ENCODE assay signal across 14 cellular contexts in the genomic region with DNA sequence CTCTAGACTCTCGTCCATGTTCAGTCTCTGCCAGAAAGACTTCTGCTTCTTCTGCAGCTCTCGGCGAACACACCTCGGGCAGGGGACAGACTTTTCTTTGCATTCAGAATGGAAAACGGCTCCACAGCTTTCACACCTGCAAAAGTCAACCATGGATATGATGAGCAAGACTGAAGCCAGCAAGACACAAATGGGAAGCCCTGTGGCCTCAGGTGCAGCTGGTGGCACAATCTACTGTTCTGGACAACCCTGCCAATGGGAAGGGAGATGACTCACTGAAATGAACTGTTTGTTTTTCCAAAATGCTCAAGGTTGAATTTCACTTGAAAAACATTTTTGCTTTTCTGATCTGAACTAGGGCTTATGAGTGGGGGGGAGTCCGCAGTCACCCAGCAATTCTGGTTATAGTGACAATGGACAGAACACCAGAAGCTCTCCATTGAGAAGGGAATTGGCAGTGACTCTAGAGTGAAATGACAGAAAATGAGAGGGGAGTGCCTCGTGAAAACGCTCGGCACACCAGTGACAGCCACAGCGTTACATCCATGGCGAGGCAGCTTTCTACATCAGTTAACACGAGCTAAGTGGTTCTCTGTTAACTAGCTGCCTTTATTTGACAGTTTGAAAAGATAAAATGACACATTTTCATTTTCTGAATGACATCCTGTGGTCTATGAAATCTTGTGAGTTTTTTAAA. TPM values are rescaled to one million over a fixed set of nuclear protein-coding genes. Genes with fewer than 3 reads are reported as not detected.
DNase-seq lines count a peak whose midpoint lies in the region; ATAC-seq, FAIRE-seq and TF ChIP-seq lines count a peak whose summit lies in the region.
"Had no signal": no experiment of that assay in that cellular context is flagged by ENCODE, and none has a peak within 500 bp of the region (broad histone marks: within the 10 kb centered on the region; RNA-seq: fewer than 3 reads in every experiment).

No MANE protein-coding gene starts in this region.

- POLR2A ChIA-PET in PC-3 (lab: Charles Lee; ENCODE audit: unreplicated experiment): interaction anchor here (0.6 kb wide), 2 partner anchors 10 to 12 kb away, joined by 3 to 4 read pairs; no protein-coding TSS in a partner anchor
- POLR2A ChIA-PET in H1 (lab: Charles Lee; ENCODE audit: partially characterized antibody): interaction anchor here (0.8 kb wide), 1 partner anchor 40 kb away, joined by 3 read pairs; no protein-coding TSS in a partner anchor

- no peaks in the 10 kb centered on the region for H3K27me3 Mint-ChIP-seq in Calu3 (ENCODE audit: unreplicated experiment)

- peak overlapping the region; percentile 48; the same call in 1 of the 2 replicates for H2BK20ac ChIP-seq in H1 (ENCODE audit: low read length)

- WGBS in H1 (ENCODE audit: extremely low coverage in 1 of 2, insufficient coverage in 1 of 2, insufficient read length in 1 of 2, insufficient replicate concordance in 2 of 2, low coverage in 1 of 2, low lambda C conversion rate in 2 of 2, missing lambda C conversion rate in 1 of 2), 2 experiments: 93% methylated on average over 12 of the region's 12 CpGs; no CpG with 5 or more reads in 1 of the 2 experiments

- no peak overlapping the region for H4K8ac ChIP-seq in H1 (ENCODE audit: extremely low read depth, insufficient read depth, low read length)

- no peaks in the 10 kb centered on the region for H3K79me1 ChIP-seq in H1 (ENCODE audit: low read depth, low read length)

- H3K36me3 Mint-ChIP-seq in Calu3 (ENCODE audit: insufficient read depth, unreplicated experiment): peaks cover 4% of the 10 kb centered on the region

- H2BK15ac ChIP-seq in H1 (ENCODE audit: low read length): no peak overlapping the region

- CTCF ChIA-PET in Calu3 (lab: Charles Lee): interaction anchor here (0.5 to 1.5 kb wide), 2 partner anchors 8 to 84 kb away, joined by 3 to 4 read pairs; no protein-coding TSS in a partner anchor
- CTCF ChIA-PET in PC-3 (lab: Charles Lee): interaction anchor here (0.6 to 0.7 kb wide), 2 partner anchors 37 to 114 kb away, joined by 3 read pairs; no protein-coding TSS in a partner anchor
- CTCF ChIA-PET in H1 (lab: Charles Lee; ENCODE audit: partially characterized antibody): interaction anchor here (1.3 to 1.4 kb wide), 2 partner anchors 17 to 144 kb away, joined by 3 to 6 read pairs; no protein-coding TSS in a partner anchor

- H3K23ac ChIP-seq in H1 (ENCODE audit: insufficient read length): no peak overlapping the region

- BruUV-seq in Calu3 (replicated peaks; lab: Mats Ljungman, UMichigan) (no TSS peak), PC-3 (replicated peaks; lab: Mats Ljungman, UMichigan) (no TSS peak)

- peak overlapping the region; percentile 69 for H3K4me3 ChIP-seq in PC-3 (ENCODE audit: low read length)
- no peak overlapping the region for H3K4me3 ChIP-seq in H1 (ENCODE audit: extremely low read depth in 1 of 4, insufficient read depth in 2 of 4, low read depth in 3 of 4, low read length in 4 of 4)
- peak overlapping the region; percentile 42 for H3K4me3 ChIP-seq in neural cell (ENCODE audit: low read length)
- H3K4me3 ChIP-seq: BLaER1 treated with 17β-estradiol and CSF1 and Interleukin-3, amounts not matched to agents 10 nM and 100 nM; HAP-1; ovary had no signal

- H3K36me3 ChIP-seq in PC-3 (ENCODE audit: low read depth, low read length) (no peaks in the 10 kb centered on the region), H1 (ENCODE audit: control insufficient read depth in 2 of 4, insufficient read depth in 4 of 4, low read length in 3 of 4) (no peaks in the 10 kb centered on the region), neural cell (ENCODE audit: insufficient read depth, low read length) (no peaks in the 10 kb centered on the region)
- H3K36me3 ChIP-seq: HAP-1, ovary had no signal

- H4K91ac ChIP-seq in H1 (replicated peaks; ENCODE audit: insufficient read length, low read length): no peak overlapping the region

- TF ChIP-seq RAD21 in H1 (IDR thresholded peaks at IDR 0.05 in 1 of 2, conservative IDR thresholded peaks at IDR 0.05 in 1 of 2; ENCODE audit: low read depth in 2 of 2, low read length in 2 of 2): no peak
- no peak for TF ChIP-seq RAD21 in neural cell (conservative IDR thresholded peaks at IDR 0.05)

- no peaks in the 10 kb centered on the region for H4K20me1 ChIP-seq in PC-3 (ENCODE audit: low read length)
- H4K20me1 ChIP-seq in H1 (replicated peaks in 1 of 2; ENCODE audit: control insufficient read depth in 1 of 2, insufficient read depth in 2 of 2, low read length in 2 of 2): no peaks in the 10 kb centered on the region
- H4K20me1 ChIP-seq in neural cell (ENCODE audit: insufficient read depth): no peaks in the 10 kb centered on the region
- H4K20me1 ChIP-seq: BLaER1 treated with 17β-estradiol and CSF1 and Interleukin-3, amounts not matched to agents 10 nM and 100 nM had no signal

- no peaks in the 10 kb centered on the region for H3K9me3 Mint-ChIP-seq in Calu3 (ENCODE audit: low read depth, unreplicated experiment)

- H3K4ac ChIP-seq in H1 (replicated peaks; ENCODE audit: insufficient read length, low read depth, low read length): no peak overlapping the region

- no peak overlapping the region for H2AK5ac ChIP-seq in H1 (ENCODE audit: low read depth, low read length)

- no peak overlapping the region for H2BK5ac ChIP-seq in H1 (ENCODE audit: low read depth, low read length)

- H3K4me2 ChIP-seq in PC-3 (ENCODE audit: low read length) (peak overlapping the region; percentile 99), H1 (ENCODE audit: insufficient read depth in 1 of 2, low read depth in 2 of 2, low read length in 2 of 2) (no peak overlapping the region), neural cell (ENCODE audit: low read length) (peak overlapping the region; percentile 39)
- H3K4me2 ChIP-seq: BLaER1 treated with 17β-estradiol and CSF1 and Interleukin-3, amounts not matched to agents 10 nM and 100 nM had no signal

- H3K23me2 ChIP-seq in H1 (ENCODE audit: low read depth, low read length): no peaks in the 10 kb centered on the region

- no peak overlapping the region for H3K56ac ChIP-seq in H1 (replicated peaks; ENCODE audit: insufficient read length, low read depth, low read length)

- peak; percentile 82 for ATAC-seq in PC-3
- ATAC-seq in HG03520 (IDR thresholded peaks at IDR 0.05; ENCODE audit: unreplicated experiment): no peak
- ATAC-seq in GM21367 (IDR thresholded peaks at IDR 0.05; ENCODE audit: unreplicated experiment): no peak
- no peak for ATAC-seq in GM21528 (IDR thresholded peaks at IDR 0.05; ENCODE audit: low FRiP score, unreplicated experiment)

- no peaks in the 10 kb centered on the region for H3K9me3 ChIP-seq in PC-3 (ENCODE audit: low read length)
- no peaks in the 10 kb centered on the region for H3K9me3 ChIP-seq in H1 (ENCODE audit: insufficient read depth in 2 of 2, low read depth in 1 of 2, low read length in 1 of 2)
- H3K9me3 ChIP-seq in neural cell (ENCODE audit: low read length): no peaks in the 10 kb centered on the region
- H3K9me3 ChIP-seq: BLaER1 treated with 17β-estradiol and CSF1 and Interleukin-3, amounts not matched to agents 10 nM and 100 nM; HAP-1; ovary had no signal

- H4K5ac ChIP-seq in H1 (ENCODE audit: insufficient read length, low read depth, low read length): no peak overlapping the region

- peaks cover 48% of the 10 kb centered on the region for H3K4me1 Mint-ChIP-seq in Calu3 (ENCODE audit: low read depth, unreplicated experiment)

- H3K27ac Mint-ChIP-seq in Calu3 (ENCODE audit: unreplicated experiment): peak overlapping the region; percentile 66

- TF ChIP-seq EP300 in H1 (IDR thresholded peaks at IDR 0.05; ENCODE audit: borderline replicate concordance in 1 of 2, low read depth in 2 of 2, low read length in 2 of 2): no peak
- TF ChIP-seq EP300 in neural cell (conservative IDR thresholded peaks at IDR 0.05; ENCODE audit: poor library complexity, severe bottlenecking): peak; percentile 84

- intact Hi-C loops in Calu3 (cut with micrococcal nuclease; ENCODE audit: unreplicated experiment) (no loop called here), PC-3 (cut with micrococcal nuclease) (loop anchor here (1.0 to 2.0 kb wide), 3 partner anchors 18 to 60 kb away; a partner anchor contains a TSS)

- no peak for TF ChIP-seq POLR2A in H1 (IDR thresholded peaks at IDR 0.05; ENCODE audit: control extremely low read depth in 1 of 2, low read depth in 2 of 2, low read length in 2 of 2)

- DNase-seq in Calu3 (peak; percentile 43), PC-3 (peak; percentile 88), H1 (ENCODE audit: low read depth in 1 of 2, low spot score in 2 of 2) (no peak), UCSD-AML1 (lab: John Stamatoyannopoulos, UW; ENCODE audit: unreplicated experiment) (no peak)
- DNase-seq: activated T-cell treated with anti-CD3 and anti-CD28 coated beads, Interleukin-2, amount 50 U/mL, for 1 hour; NCI-H2029; RPMI8226 had no signal

- H3K27ac ChIP-seq in PC-3 (ENCODE audit: low read length) (peak overlapping the region; percentile 86), H1 (ENCODE audit: low read depth, low read length) (no peak overlapping the region), neural cell (ENCODE audit: low read length) (peak overlapping the region; percentile 50)
- H3K27ac ChIP-seq: BLaER1 treated with 17β-estradiol and CSF1 and Interleukin-3, amounts not matched to agents 10 nM and 100 nM; ovary had no signal

- H3F3A ChIP-seq in PC-3 (ENCODE audit: low read length, unreplicated experiment) (no peaks in the 10 kb centered on the region), neural cell (ENCODE audit: insufficient read depth, low read length, poor library complexity, severe bottlenecking) (no peaks in the 10 kb centered on the region)

- H3K18ac ChIP-seq in H1 (ENCODE audit: extremely low read depth, low read length): no peak overlapping the region

- FAIRE-seq in H1 (lab: Jason Lieb, UNC): no peak

- no peak overlapping the region for H2BK120ac ChIP-seq in H1 (replicated peaks; ENCODE audit: low read depth, low read length)

- peak overlapping the region; percentile 43 for H3K4me3 Mint-ChIP-seq in Calu3 (ENCODE audit: low read depth, unreplicated experiment)

- H3K9ac ChIP-seq in PC-3 (ENCODE audit: low read length) (peak overlapping the region; percentile 41), H1 (replicated peaks in 1 of 4; ENCODE audit: extremely low read depth in 1 of 4, low read depth in 3 of 4, low read length in 3 of 4) (no peak overlapping the region), neural cell (ENCODE audit: low read length) (peak overlapping the region; percentile 13)
- H3K9ac ChIP-seq: BLaER1 treated with 17β-estradiol and CSF1 and Interleukin-3, amounts not matched to agents 10 nM and 100 nM had no signal

- H2BK12ac ChIP-seq in H1 (ENCODE audit: low read depth, low read length): no peak overlapping the region

- H3K4me1 ChIP-seq in PC-3 (ENCODE audit: insufficient read depth, low read length) (peaks cover 38% of the 10 kb centered on the region), H1 (replicated peaks in 1 of 4; ENCODE audit: control insufficient read depth in 3 of 4, insufficient read depth in 4 of 4, low read length in 3 of 4) (no peaks in the 10 kb centered on the region; a peak in 1 of 7 replicates)
- H3K4me1 ChIP-seq: HAP-1 had no signal

- H3K27me3 ChIP-seq in PC-3 (ENCODE audit: low read length) (no peaks in the 10 kb centered on the region), H1 (replicated peaks in 1 of 4; ENCODE audit: control insufficient read depth in 3 of 4, extremely low read depth in 1 of 4, insufficient read depth in 3 of 4, low read length in 3 of 4) (no peaks in the 10 kb centered on the region), neural cell (ENCODE audit: insufficient read depth, low read depth, low read length) (no peaks in the 10 kb centered on the region)
- H3K27me3 ChIP-seq: BLaER1 treated with 17β-estradiol and CSF1 and Interleukin-3, amounts not matched to agents 10 nM and 100 nM; ovary had no signal

- H3K79me2 ChIP-seq in PC-3 (ENCODE audit: low read length) (no peaks in the 10 kb centered on the region), H1 (ENCODE audit: control insufficient read depth in 1 of 2, insufficient read depth in 2 of 2, low read length in 2 of 2) (no peaks in the 10 kb centered on the region), neural cell (replicated peaks; ENCODE audit: insufficient read depth, low read length) (no peaks in the 10 kb centered on the region)

- TF ChIP-seq CTCF in Calu3 (IDR thresholded peaks at IDR 0.05; ENCODE audit: unreplicated experiment): no peak
- no peak for TF ChIP-seq CTCF in PC-3 (conservative IDR thresholded peaks at IDR 0.05; ENCODE audit: low read depth, low read length)
- no peak for TF ChIP-seq CTCF in H1 (IDR thresholded peaks at IDR 0.05; ENCODE audit: control extremely low read depth in 1 of 3, insufficient read depth in 1 of 3, low read depth in 1 of 3, low read length in 3 of 3)
- TF ChIP-seq CTCF in neural cell (IDR thresholded peaks at IDR 0.05; ENCODE audit: poor library complexity, severe bottlenecking): no peak

- H3K14ac ChIP-seq in H1 (ENCODE audit: insufficient read length): no peak overlapping the region

- H3K9me2 ChIP-seq in PC-3 (replicated peaks; ENCODE audit: low read length): no peaks in the 10 kb centered on the region
- H3K9me2 ChIP-seq in neural cell (ENCODE audit: insufficient read depth, low read length): no peaks in the 10 kb centered on the region

- H2AFZ ChIP-seq in PC-3 (ENCODE audit: low read length) (peak overlapping the region; percentile 55; the same call in 1 of the 2 replicates), H1 (ENCODE audit: low read length) (no peak overlapping the region), neural cell (ENCODE audit: low read depth, low read length) (no peak overlapping the region)

RNA-seq across cellular contexts. Expression of a gene that starts 58.8 kb away (rescaled TPM):
- total RNA-seq in Calu3 (2022) (20.4 and 22.2 TPM in 2 replicates), PC-3 (2014; rRNA removed) (7.2 and 7.5 TPM in 2 replicates)
- 55.2 and 56.6 TPM in 2 replicates for total RNA-seq in H1 (2021; fragmentation: NEBNext Ultra II Directional; extraction: Animal tissue kit (Norgen Biotek cat#: 25700))
- polyA plus RNA-seq in H1 (2011; rRNA removed) (13.4 and 20.2 TPM in 2 replicates), neural cell (0.99 and 2.4 TPM in 2 replicates)
- 15.8 TPM for polyA plus RNA-seq in H1 (2011; cell fraction: cytosol; rRNA removed)
- polyA plus RNA-seq in H1 (2011; cell fraction: nucleus; rRNA removed): 21.3 TPM
- 14.2 to 20.0 TPM (median 15.9 TPM) in 4 replicates for polyA plus RNA-seq in H1 (2012, experiment 1 of 2)
- 4.5 TPM for polyA plus RNA-seq in H1 (2012, experiment 2 of 2)
- 33.6 TPM for polyA plus RNA-seq in H1 (2013, experiment 1 of 2)
- polyA plus RNA-seq in H1 (2013, experiment 2 of 2): 37.1 TPM
- 30.0 and 33.0 TPM in 2 replicates for polyA minus RNA-seq in H1 (2011; rRNA and poly(A)+ RNA removed)
- polyA minus RNA-seq in H1 (2011; cell fraction: cytosol; rRNA and poly(A)+ RNA removed): 44.0 TPM
- polyA minus RNA-seq in H1 (2011; cell fraction: nucleus; rRNA and poly(A)+ RNA removed): 60.7 TPM
- polyA minus RNA-seq in neural cell: 4.4 and 5.3 TPM in 2 replicates

Comparison
In these comparisons a context has a peak if more than half of its experiments do, and no peak if none do; other contexts are left out.
1. DNase-seq: peak in Calu3 (single experiment) and PC-3 (single experiment); none in H1 (0 of 2) and UCSD-AML1 (single experiment).
2. H3K4me2 ChIP-seq: peak in PC-3 (single experiment) and neural cell (single experiment); none in H1 (0 of 2).
3. H3K4me3 ChIP-seq: peak in PC-3 (single experiment) and neural cell (single experiment); none in H1 (0 of 4).
4. H3K9ac ChIP-seq: peak in PC-3 (single experiment) and neural cell (single experiment); none in H1 (0 of 4).